Comparison of ENCODE assay signal across 27 cellular contexts in genomic region chr6:106586815-106587214, GRCh38.
"Had no signal": no experiment of that assay in that cellular context is flagged by ENCODE, and none has a peak within 500 bp of the region (broad histone marks: within the 10 kb centered on the region; RNA-seq: fewer than 3 reads in every experiment).

No MANE protein-coding gene starts in this region.

- H3K27ac ChIP-seq: ascending aorta, brain microvascular endothelial cell, dorsolateral prefrontal cortex, esophagus squamous epithelium, neural progenitor cell, right atrium auricular region, spleen, testis, transverse colon had no signal

- H3K4me2 ChIP-seq: neural progenitor cell, SK-N-SH had no signal

- H3K4me1 ChIP-seq: ascending aorta, esophagus squamous epithelium, right atrium auricular region, testis, transverse colon had no signal

- H3K27me3 ChIP-seq: ascending aorta, brain microvascular endothelial cell, dorsolateral prefrontal cortex, esophagus squamous epithelium, neural progenitor cell, right atrium auricular region, spleen, testis, transverse colon had no signal

- H3K9me3 ChIP-seq: ascending aorta, esophagus squamous epithelium, right atrium auricular region, SK-N-SH, spleen, testis, transverse colon had no signal

- H3K4me3 ChIP-seq: ascending aorta, dorsolateral prefrontal cortex, esophagus squamous epithelium, neural progenitor cell, right atrium auricular region, spleen, testis, transverse colon had no signal

- ATAC-seq: activated CD8-positive, alpha-beta memory T cell treated with anti-CD3 and anti-CD28 coated beads, Interleukin-2, amount 10 ng/mL, durations not matched to agents 7 days and 5 days; activated CD8-positive, alpha-beta T cell treated with anti-CD3 and anti-CD28 coated beads, Interleukin-2, amount 10 ng/mL, durations not matched to agents 7 days and 5 days; left colon; natural killer cell; T-helper 17 cell; WTC11 had no signal

- H3K9ac ChIP-seq: neural progenitor cell, SK-N-SH had no signal

- H3K36me3 ChIP-seq: brain microvascular endothelial cell, neural progenitor cell had no signal

- DNase-seq: activated CD4-positive, alpha-beta T cell treated with anti-CD3 and anti-CD28 coated beads for 1 hour; activated CD8-positive, alpha-beta memory T cell treated with anti-CD3 and anti-CD28 coated beads, Interleukin-2, amount 10 ng/mL, durations not matched to agents 7 days and 5 days; activated CD8-positive, alpha-beta T cell treated with anti-CD3 and anti-CD28 coated beads, Interleukin-2, amount 10 ng/mL, durations not matched to agents 7 days and 5 days; activated gamma-delta T cell; activated naive CD4-positive, alpha-beta T cell treated with anti-CD3 and anti-CD28 coated beads, Interleukin-2, amount 10 ng/mL, durations not matched to agents 7 days and 5 days; activated naive CD8-positive, alpha-beta T cell treated with anti-CD3 and anti-CD28 coated beads, Interleukin-2, amount 10 ng/mL, durations not matched to agents 7 days and 5 days; brain microvascular endothelial cell; central memory CD4-positive, alpha-beta T cell; dorsolateral prefrontal cortex; effector memory CD4-positive, alpha-beta T cell; esophagus squamous epithelium; islet precursor cell; left colon; midbrain; natural killer cell; occipital lobe; SK-N-SH; spleen; stimulated activated naive CD4-positive, alpha-beta T cell treated with Interleukin-2 at 50 U/mL for 16 hours; T-helper 17 cell; T1000; testis; transverse colon had no signal

- H2AFZ ChIP-seq: neural progenitor cell had no signal
